Comparison of ENCODE assay signal across 36 cellular contexts in genomic region chr12:62827855-62828254, GRCh38.
"Had no signal": no experiment of that assay in that cellular context is flagged by ENCODE, and none has a peak within 500 bp of the region (broad histone marks: within the 10 kb centered on the region; RNA-seq: fewer than 3 reads in every experiment).

No MANE protein-coding gene starts in this region.

- H3K27ac ChIP-seq: adrenal gland, breast epithelium, cardiac muscle cell, colonic mucosa, esophagus muscularis mucosa, foreskin keratinocyte, gastrocnemius medialis had no signal

- H3K9me3 Mint-ChIP-seq: activated CD4-positive, alpha-beta memory T cell treated with anti-CD3 and anti-CD28 coated beads for 36 hours; activated CD4-positive, alpha-beta T cell treated with anti-CD3 and anti-CD28 coated beads, Interleukin-2, amount 10 ng/mL, durations not matched to agents 24 days and 14 days; activated naive CD4-positive, alpha-beta T cell treated with anti-CD3 and anti-CD28 coated beads for 36 hours; activated naive CD4-positive, alpha-beta T cell treated with anti-CD3 and anti-CD28 coated beads, Interleukin-2, amount 50 U/mL, for 24 hours; activated naive CD8-positive, alpha-beta T cell treated with anti-CD3 and anti-CD28 coated beads for 36 hours; activated naive CD8-positive, alpha-beta T cell treated with anti-CD3 and anti-CD28 coated beads, Interleukin-2, amount 50 U/mL, for 24 hours; activated T-helper 1 cell treated with anti-CD3 and anti-CD28 coated beads, Interleukin-12 subunit alpha, Interleukin-12 subunit beta, Interleukin-2, Interleukin-4 antibody, amounts not matched to agents 30 ng/mL and 10 ng/mL and 1 ng/mL, durations not matched to agents 14 hours and 24 hours and 36 hours; activated T-helper 2 cell treated with anti-CD3 and anti-CD28 coated beads, Interferon-gamma antibody, Interleukin-2, Interleukin-4, amounts not matched to agents 10 μg/mL and 5 μg/mL and 100 μg/mL, durations not matched to agents 14 hours and 24 hours and 36 hours; T-helper 2 cell treated with Interferon-gamma antibody and Interleukin-4, amounts not matched to agents 5 μg/mL and 100 μg/mL, for 36 hours had no signal

- H3K27me3 ChIP-seq: adrenal gland, breast epithelium, colonic mucosa, esophagus muscularis mucosa, gastrocnemius medialis had no signal

- H3K27ac Mint-ChIP-seq: activated CD4-positive, alpha-beta memory T cell treated with anti-CD3 and anti-CD28 coated beads for 36 hours; activated CD4-positive, alpha-beta T cell treated with anti-CD3 and anti-CD28 coated beads for 36 hours; activated CD4-positive, alpha-beta T cell treated with anti-CD3 and anti-CD28 coated beads, Interleukin-2, amount 10 ng/mL, durations not matched to agents 24 days and 14 days; activated CD8-positive, alpha-beta memory T cell treated with anti-CD3 and anti-CD28 coated beads, Interleukin-2, amount 10 ng/mL, durations not matched to agents 7 days and 5 days; activated CD8-positive, alpha-beta T cell treated with anti-CD3 and anti-CD28 coated beads, Interleukin-2, amount 10 ng/mL, durations not matched to agents 7 days and 5 days; activated naive CD4-positive, alpha-beta T cell treated with anti-CD3 and anti-CD28 coated beads for 36 hours; activated naive CD4-positive, alpha-beta T cell treated with anti-CD3 and anti-CD28 coated beads, Interleukin-2, amount 50 U/mL, for 24 hours; activated naive CD8-positive, alpha-beta T cell treated with anti-CD3 and anti-CD28 coated beads for 36 hours; activated naive CD8-positive, alpha-beta T cell treated with anti-CD3 and anti-CD28 coated beads, Interleukin-2, amount 50 U/mL, for 24 hours; activated T-helper 1 cell treated with anti-CD3 and anti-CD28 coated beads, Interleukin-12 subunit alpha, Interleukin-12 subunit beta, Interleukin-2, Interleukin-4 antibody, amounts not matched to agents 30 ng/mL and 10 ng/mL and 1 ng/mL, durations not matched to agents 14 hours and 24 hours and 36 hours; activated T-helper 2 cell treated with anti-CD3 and anti-CD28 coated beads, Interferon-gamma antibody, Interleukin-2, Interleukin-4, amounts not matched to agents 10 μg/mL and 5 μg/mL and 100 μg/mL, durations not matched to agents 14 hours and 24 hours and 36 hours; brain; T-helper 17 cell; T-helper 2 cell treated with Interferon-gamma antibody and Interleukin-4, amounts not matched to agents 5 μg/mL and 100 μg/mL, for 36 hours had no signal

- H3K27me3 Mint-ChIP-seq: activated naive CD8-positive, alpha-beta T cell treated with anti-CD3 and anti-CD28 coated beads, Interleukin-2, amount 50 U/mL, for 24 hours; brain; T-helper 17 cell had no signal

- H3K36me3 ChIP-seq: adrenal gland, breast epithelium, cardiac muscle cell, colonic mucosa, esophagus muscularis mucosa, gastrocnemius medialis had no signal

- H3K36me3 Mint-ChIP-seq: activated CD4-positive, alpha-beta memory T cell treated with anti-CD3 and anti-CD28 coated beads for 36 hours; activated CD8-positive, alpha-beta memory T cell treated with anti-CD3 and anti-CD28 coated beads, Interleukin-2, amount 10 ng/mL, durations not matched to agents 7 days and 5 days; activated naive CD4-positive, alpha-beta T cell treated with anti-CD3 and anti-CD28 coated beads, Interleukin-2, amount 50 U/mL, for 24 hours; activated naive CD8-positive, alpha-beta T cell treated with anti-CD3 and anti-CD28 coated beads for 36 hours had no signal

- DNase-seq: activated CD4-positive, alpha-beta memory T cell treated with anti-CD3 and anti-CD28 coated beads for 36 hours; activated CD4-positive, alpha-beta T cell treated with anti-CD3 and anti-CD28 coated beads for 36 hours; activated CD4-positive, alpha-beta T cell treated with anti-CD3 and anti-CD28 coated beads, Interleukin-2, amount 10 ng/mL, durations not matched to agents 24 days and 14 days; activated CD4-positive, CD25-positive, alpha-beta regulatory T cell; activated CD4-positive, CD25-positive, alpha-beta regulatory T cell treated with anti-CD3 and anti-CD28 coated beads, Interleukin-2, amount 50 U/mL, for 72 hours; activated CD8-positive, alpha-beta memory T cell treated with anti-CD3 and anti-CD28 coated beads, Interleukin-2, amount 10 ng/mL, durations not matched to agents 7 days and 5 days; activated CD8-positive, alpha-beta memory T cell treated with anti-CD3 and anti-CD28 coated beads, Interleukin-2, amount 50 U/mL, for 4 hours; activated CD8-positive, alpha-beta T cell treated with anti-CD3 and anti-CD28 coated beads, Interleukin-2, amount 10 ng/mL, durations not matched to agents 7 days and 5 days; activated effector memory CD4-positive, alpha-beta T cell treated with anti-CD3 and anti-CD28 coated beads, Interleukin-2, amount 50 U/mL, for 16 hours; activated naive CD4-positive, alpha-beta T cell treated with anti-CD3 and anti-CD28 coated beads for 36 hours; activated naive CD8-positive, alpha-beta T cell treated with anti-CD3 and anti-CD28 coated beads for 36 hours; activated naive CD8-positive, alpha-beta T cell treated with anti-CD3 and anti-CD28 coated beads, Interleukin-2, amount 50 U/mL, for 24 hours; activated T-cell treated with anti-CD3 and anti-CD28 coated beads, Interleukin-2, amount 50 U/mL, for 1 hour; activated T-cell treated with anti-CD3 and anti-CD28 coated beads, Interleukin-2, amount 50 U/mL, for 48 hours; adrenal gland; amygdala; aorta; central memory CD4-positive, alpha-beta T cell; cerebellar nuclear complex; colonic mucosa; effector CD8-positive, alpha-beta T cell; erythroblast; foreskin keratinocyte; gastrocnemius medialis; glutamatergic neuron; T-helper 1 cell; T-helper 17 cell; T1000 had no signal

- H3K4me1 ChIP-seq: adrenal gland, breast epithelium, colonic mucosa, esophagus muscularis mucosa, foreskin keratinocyte, gastrocnemius medialis had no signal

- H3K4me1 Mint-ChIP-seq: activated CD4-positive, alpha-beta T cell treated with anti-CD3 and anti-CD28 coated beads for 36 hours; activated CD4-positive, alpha-beta T cell treated with anti-CD3 and anti-CD28 coated beads, Interleukin-2, amount 10 ng/mL, durations not matched to agents 24 days and 14 days; activated CD8-positive, alpha-beta memory T cell treated with anti-CD3 and anti-CD28 coated beads, Interleukin-2, amount 10 ng/mL, durations not matched to agents 7 days and 5 days; activated naive CD4-positive, alpha-beta T cell treated with anti-CD3 and anti-CD28 coated beads, Interleukin-2, amount 50 U/mL, for 24 hours; activated naive CD8-positive, alpha-beta T cell treated with anti-CD3 and anti-CD28 coated beads for 36 hours; activated naive CD8-positive, alpha-beta T cell treated with anti-CD3 and anti-CD28 coated beads, Interleukin-2, amount 50 U/mL, for 24 hours; brain; T-helper 17 cell had no signal

- H3K4me3 Mint-ChIP-seq: activated CD4-positive, alpha-beta memory T cell treated with anti-CD3 and anti-CD28 coated beads for 36 hours; activated CD4-positive, alpha-beta T cell treated with anti-CD3 and anti-CD28 coated beads for 36 hours; activated CD4-positive, alpha-beta T cell treated with anti-CD3 and anti-CD28 coated beads, Interleukin-2, amount 10 ng/mL, durations not matched to agents 24 days and 14 days; activated CD8-positive, alpha-beta memory T cell treated with anti-CD3 and anti-CD28 coated beads, Interleukin-2, amount 10 ng/mL, durations not matched to agents 7 days and 5 days; activated CD8-positive, alpha-beta T cell treated with anti-CD3 and anti-CD28 coated beads, Interleukin-2, amount 10 ng/mL, durations not matched to agents 7 days and 5 days; activated naive CD4-positive, alpha-beta T cell treated with anti-CD3 and anti-CD28 coated beads for 36 hours; activated naive CD4-positive, alpha-beta T cell treated with anti-CD3 and anti-CD28 coated beads, Interleukin-2, amount 50 U/mL, for 24 hours; activated naive CD8-positive, alpha-beta T cell treated with anti-CD3 and anti-CD28 coated beads for 36 hours; activated naive CD8-positive, alpha-beta T cell treated with anti-CD3 and anti-CD28 coated beads, Interleukin-2, amount 50 U/mL, for 24 hours; activated T-helper 1 cell treated with anti-CD3 and anti-CD28 coated beads, Interleukin-12 subunit alpha, Interleukin-12 subunit beta, Interleukin-2, Interleukin-4 antibody, amounts not matched to agents 30 ng/mL and 10 ng/mL and 1 ng/mL, durations not matched to agents 14 hours and 24 hours and 36 hours; brain; T-helper 17 cell; T-helper 2 cell treated with Interferon-gamma antibody and Interleukin-4, amounts not matched to agents 5 μg/mL and 100 μg/mL, for 36 hours had no signal

- H3K9me3 ChIP-seq: adrenal gland, breast epithelium, colonic mucosa, esophagus muscularis mucosa, gastrocnemius medialis had no signal

- ATAC-seq: activated CD4-positive, alpha-beta T cell treated with anti-CD3 and anti-CD28 coated beads for 36 hours; activated CD8-positive, alpha-beta memory T cell treated with anti-CD3 and anti-CD28 coated beads, Interleukin-2, amount 10 ng/mL, durations not matched to agents 7 days and 5 days; activated CD8-positive, alpha-beta T cell treated with anti-CD3 and anti-CD28 coated beads, Interleukin-2, amount 10 ng/mL, durations not matched to agents 7 days and 5 days; activated naive CD8-positive, alpha-beta T cell treated with anti-CD3 and anti-CD28 coated beads, Interleukin-2, amount 50 U/mL, for 24 hours; gastrocnemius medialis; T-helper 17 cell had no signal

- H3K4me3 ChIP-seq: adrenal gland, breast epithelium, cardiac muscle cell, colonic mucosa, esophagus muscularis mucosa, gastrocnemius medialis had no signal
